22 cellular contexts compared by ENCODE assay signal in genomic region chr6:96727144-96727543, GRCh38.
"Had no signal": no experiment of that assay in that cellular context is flagged by ENCODE, and none has a peak within 500 bp of the region (broad histone marks: within the 10 kb centered on the region; RNA-seq: fewer than 3 reads in every experiment).

No MANE protein-coding gene starts in this region.

- DNase-seq: activated CD4-positive, alpha-beta memory T cell treated with anti-CD3 and anti-CD28 coated beads, Interleukin-2, amount 10 ng/mL, durations not matched to agents 7 days and 5 days; activated CD4-positive, alpha-beta T cell treated with anti-CD3 and anti-CD28 coated beads for 1 hour; activated CD4-positive, alpha-beta T cell treated with anti-CD3 and anti-CD28 coated beads for 4 hours; activated CD4-positive, alpha-beta T cell treated with anti-CD3 and anti-CD28 coated beads, Interleukin-2, amount 10 ng/mL, durations not matched to agents 7 days and 5 days; activated CD4-positive, alpha-beta T cell treated with anti-CD3 and anti-CD28 coated beads, Interleukin-2, amount 50 U/mL, for 4 hours; activated CD8-positive, alpha-beta memory T cell treated with anti-CD3 and anti-CD28 coated beads, Interleukin-2, amount 50 U/mL, for 48 hours; activated gamma-delta T cell; activated naive CD4-positive, alpha-beta T cell; activated naive CD4-positive, alpha-beta T cell treated with anti-CD3 and anti-CD28 coated beads, Interleukin-2, amount 10 ng/mL, durations not matched to agents 7 days and 5 days; activated naive CD8-positive, alpha-beta T cell treated with anti-CD3 and anti-CD28 coated beads, Interleukin-2, amount 10 ng/mL, durations not matched to agents 7 days and 5 days; activated T-cell treated with anti-CD3 and anti-CD28 coated beads for 4 hours; activated T-cell treated with anti-CD3 and anti-CD28 coated beads, Interleukin-2, amount 50 U/mL, for 24 hours; activated T-cell treated with anti-CD3 and anti-CD28 coated beads, Interleukin-2, amount 50 U/mL, for 72 hours; dorsolateral prefrontal cortex; effector memory CD4-positive, alpha-beta T cell; endodermal cell; foreskin fibroblast; head of caudate nucleus; hippocampal formation had no signal

- ATAC-seq: activated naive CD4-positive, alpha-beta T cell treated with anti-CD3 and anti-CD28 coated beads, Interleukin-2, amount 50 U/mL, for 72 hours; activated T-cell treated with anti-CD3 and anti-CD28 coated beads, Interleukin-2, amount 50 U/mL, for 72 hours; esophagus mucosa; WTC11 had no signal
